1 cellular context compared by ENCODE assay signal in the genomic region with DNA sequence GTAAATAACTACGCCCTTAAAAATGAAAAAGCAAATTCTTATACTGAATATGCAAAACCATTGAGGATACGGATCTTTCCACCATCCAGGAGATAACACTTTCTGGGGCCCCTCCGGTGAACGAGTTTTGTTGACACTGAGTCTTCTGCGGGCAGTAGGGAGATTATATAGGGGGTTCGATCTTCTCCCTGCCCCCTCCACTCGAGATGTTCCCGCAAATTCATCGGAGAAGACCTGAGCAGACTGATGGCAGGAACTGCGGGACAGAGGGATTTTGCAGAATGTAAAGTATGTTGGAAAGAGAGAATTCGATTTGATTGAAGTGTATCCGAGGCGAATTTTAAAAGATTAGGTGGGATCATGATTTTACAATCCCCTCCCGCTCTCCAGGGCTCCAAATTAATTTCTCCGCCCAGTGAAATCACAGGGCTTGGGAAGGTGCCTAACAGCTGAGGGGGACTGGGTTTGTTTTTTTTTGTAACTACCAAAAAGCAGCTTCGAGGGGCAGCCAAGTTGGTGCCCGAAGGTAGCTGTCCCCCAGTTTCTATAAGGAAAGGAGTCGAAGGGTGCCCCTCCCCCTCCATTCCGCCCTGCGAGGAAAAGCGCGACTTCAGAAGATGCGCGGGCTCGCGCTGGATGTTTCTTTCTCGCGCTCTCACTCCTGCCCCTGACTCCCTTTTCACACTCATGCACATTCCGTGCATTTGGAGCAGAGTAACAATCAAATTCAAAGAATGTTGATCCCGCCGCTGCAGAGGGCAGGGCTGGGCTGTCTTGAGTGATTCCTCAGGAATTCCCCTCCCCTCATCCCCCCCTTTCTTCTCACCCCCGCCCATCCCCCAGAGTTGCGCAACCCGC.
TF ChIP-seq lines count a peak whose summit lies in the region.

No MANE protein-coding gene starts in this region.

TF ChIP-seq in WTC11, 78 proteins besides CTCF, POLR2A, EP300 and RAD21 (continued from another document):
- TF ChIP-seq ATF6 (CRISPR knock-in tag; IDR thresholded peaks at IDR 0.05) (no peak), NR1H2 (CRISPR knock-in tag; IDR thresholded peaks at IDR 0.05) (no peak)
- TF ChIP-seq, protein P1, sequence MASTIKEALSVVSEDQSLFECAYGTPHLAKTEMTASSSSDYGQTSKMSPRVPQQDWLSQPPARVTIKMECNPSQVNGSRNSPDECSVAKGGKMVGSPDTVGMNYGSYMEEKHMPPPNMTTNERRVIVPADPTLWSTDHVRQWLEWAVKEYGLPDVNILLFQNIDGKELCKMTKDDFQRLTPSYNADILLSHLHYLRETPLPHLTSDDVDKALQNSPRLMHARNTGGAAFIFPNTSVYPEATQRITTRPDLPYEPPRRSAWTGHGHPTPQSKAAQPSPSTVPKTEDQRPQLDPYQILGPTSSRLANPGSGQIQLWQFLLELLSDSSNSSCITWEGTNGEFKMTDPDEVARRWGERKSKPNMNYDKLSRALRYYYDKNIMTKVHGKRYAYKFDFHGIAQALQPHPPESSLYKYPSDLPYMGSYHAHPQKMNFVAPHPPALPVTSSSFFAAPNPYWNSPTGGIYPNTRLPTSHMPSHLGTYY (CRISPR knock-in tag; IDR thresholded peaks at IDR 0.05) = no peak
- TF ChIP-seq, protein P2, sequence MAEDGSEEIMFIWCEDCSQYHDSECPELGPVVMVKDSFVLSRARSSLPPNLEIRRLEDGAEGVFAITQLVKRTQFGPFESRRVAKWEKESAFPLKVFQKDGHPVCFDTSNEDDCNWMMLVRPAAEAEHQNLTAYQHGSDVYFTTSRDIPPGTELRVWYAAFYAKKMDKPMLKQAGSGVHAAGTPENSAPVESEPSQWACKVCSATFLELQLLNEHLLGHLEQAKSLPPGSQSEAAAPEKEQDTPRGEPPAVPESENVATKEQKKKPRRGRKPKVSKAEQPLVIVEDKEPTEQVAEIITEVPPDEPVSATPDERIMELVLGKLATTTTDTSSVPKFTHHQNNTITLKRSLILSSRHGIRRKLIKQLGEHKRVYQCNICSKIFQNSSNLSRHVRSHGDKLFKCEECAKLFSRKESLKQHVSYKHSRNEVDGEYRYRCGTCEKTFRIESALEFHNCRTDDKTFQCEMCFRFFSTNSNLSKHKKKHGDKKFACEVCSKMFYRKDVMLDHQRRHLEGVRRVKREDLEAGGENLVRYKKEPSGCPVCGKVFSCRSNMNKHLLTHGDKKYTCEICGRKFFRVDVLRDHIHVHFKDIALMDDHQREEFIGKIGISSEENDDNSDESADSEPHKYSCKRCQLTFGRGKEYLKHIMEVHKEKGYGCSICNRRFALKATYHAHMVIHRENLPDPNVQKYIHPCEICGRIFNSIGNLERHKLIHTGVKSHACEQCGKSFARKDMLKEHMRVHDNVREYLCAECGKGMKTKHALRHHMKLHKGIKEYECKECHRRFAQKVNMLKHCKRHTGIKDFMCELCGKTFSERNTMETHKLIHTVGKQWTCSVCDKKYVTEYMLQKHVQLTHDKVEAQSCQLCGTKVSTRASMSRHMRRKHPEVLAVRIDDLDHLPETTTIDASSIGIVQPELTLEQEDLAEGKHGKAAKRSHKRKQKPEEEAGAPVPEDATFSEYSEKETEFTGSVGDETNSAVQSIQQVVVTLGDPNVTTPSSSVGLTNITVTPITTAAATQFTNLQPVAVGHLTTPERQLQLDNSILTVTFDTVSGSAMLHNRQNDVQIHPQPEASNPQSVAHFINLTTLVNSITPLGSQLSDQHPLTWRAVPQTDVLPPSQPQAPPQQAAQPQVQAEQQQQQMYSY (CRISPR knock-in tag; IDR thresholded peaks at IDR 0.05) = no peak
